Comparison of ENCODE assay signal across 4 cellular contexts in the genomic region with DNA sequence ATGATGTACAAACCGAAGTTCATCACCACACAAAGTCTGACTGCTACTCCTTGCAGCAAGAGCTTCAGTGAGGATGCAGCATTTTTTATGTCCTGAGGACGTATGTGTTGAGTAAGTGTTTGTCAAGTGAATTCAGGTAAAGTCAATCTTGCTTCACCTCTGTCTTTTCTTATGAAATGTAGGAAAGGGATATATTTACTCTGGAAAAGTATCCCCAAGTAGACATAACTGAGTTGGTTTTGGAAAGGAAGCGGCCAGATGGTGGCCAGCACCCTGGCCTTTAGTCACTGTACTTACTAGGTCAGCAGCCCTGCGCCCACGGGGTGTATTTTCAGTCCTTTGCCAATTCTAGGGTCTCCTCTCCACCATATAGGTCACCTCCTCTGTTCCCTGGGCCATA.
"Had no signal": no experiment of that assay in that cellular context is flagged by ENCODE, and none has a peak within 500 bp of the region (broad histone marks: within the 10 kb centered on the region; RNA-seq: fewer than 3 reads in every experiment).

No MANE protein-coding gene starts in this region.

- H3K4me2 ChIP-seq: GM23338 had no signal

- DNase-seq: H9, HCEC 1CT had no signal

- ATAC-seq: GM23338 had no signal

- H3K27ac Mint-ChIP-seq: GM23338, H9, IgD-negative memory B cell had no signal

- H3K4me3 Mint-ChIP-seq: GM23338, H9, IgD-negative memory B cell had no signal

- H2AFZ ChIP-seq: GM23338 had no signal

- H3K4me1 Mint-ChIP-seq: GM23338, H9 had no signal

- H3K4me3 ChIP-seq: GM23338 had no signal

- H3K9me3 Mint-ChIP-seq: GM23338 had no signal
